ENCODE assay signal across 8 cellular contexts in the genomic region with DNA sequence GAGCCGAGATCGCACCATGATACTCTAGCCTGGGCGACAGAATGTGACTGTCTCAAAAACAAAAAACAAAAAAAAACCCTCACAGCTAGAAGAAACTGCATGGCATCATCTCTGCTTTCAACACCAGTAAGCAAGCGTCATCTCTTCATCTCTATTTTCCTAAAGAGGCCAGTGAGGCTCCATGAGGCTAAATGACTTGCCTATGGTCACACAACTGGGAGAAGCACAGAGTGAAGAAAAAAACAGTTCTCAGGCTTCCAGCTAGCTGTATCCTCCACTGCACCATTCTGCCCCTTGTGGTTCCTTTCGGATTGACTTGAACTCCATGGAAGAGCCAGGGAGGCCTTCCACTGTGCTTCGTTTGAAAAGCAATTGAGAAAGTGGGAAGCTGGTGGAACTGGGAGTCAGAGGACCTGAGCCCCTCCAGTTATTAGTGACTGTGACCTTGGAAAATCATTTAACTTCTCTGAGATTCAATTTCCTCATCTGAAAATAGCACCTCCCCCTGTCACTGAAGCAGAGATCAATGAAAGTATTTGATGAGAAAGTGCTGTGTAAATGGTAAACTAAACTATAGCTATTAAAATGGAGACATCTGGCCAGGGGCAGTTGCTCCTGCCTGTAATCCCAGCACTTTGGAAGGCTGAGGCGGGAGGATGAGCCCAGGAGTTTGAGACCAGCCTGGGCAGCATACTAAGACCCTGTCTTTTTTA. TPM values are rescaled to one million over a fixed set of nuclear protein-coding genes. Genes with fewer than 3 reads are reported as not detected.
DNase-seq lines count a peak whose midpoint lies in the region; ATAC-seq and TF ChIP-seq lines count a peak whose summit lies in the region.

No MANE protein-coding gene starts in this region.

- no peaks in the 10 kb centered on the region for H3F3A ChIP-seq in Loucy (ENCODE audit: low read depth)
- H3F3A ChIP-seq in SU-DHL-6 (ENCODE audit: insufficient read depth) = peaks cover 70% of the 10 kb centered on the region

- intact Hi-C loops in naive thymus-derived CD4-positive, alpha-beta T cell (cut with micrococcal nuclease) = no loop called here

- H3K9ac ChIP-seq in Loucy (ENCODE audit: low read depth, low read length, poor library complexity, severe bottlenecking) = no peak overlapping the region
- H3K9ac ChIP-seq in SU-DHL-6 (ENCODE audit: low read length) = peak overlapping the region; percentile 42

- H3K36me3 Mint-ChIP-seq in naive thymus-derived CD4-positive, alpha-beta T cell = peaks cover 0 to 5% (median 0%) of the 10 kb centered on the region in 5 donors

- H3K79me2 ChIP-seq in Loucy (ENCODE audit: insufficient read depth, low read length) (no peaks in the 10 kb centered on the region), SU-DHL-6 (ENCODE audit: insufficient read depth, low read length) (no peaks in the 10 kb centered on the region)

- peaks cover 18% of the 10 kb centered on the region for H3K4me1 ChIP-seq in Loucy (ENCODE audit: insufficient read depth, low read length, poor library complexity, severe bottlenecking)
- peaks cover 33 to 47% of the 10 kb centered on the region in 2 donors for H3K4me1 ChIP-seq in naive thymus-derived CD4-positive, alpha-beta T cell (ENCODE audit: control insufficient read depth in 2 of 2, insufficient read depth in 2 of 2, low read length in 2 of 2)

- peaks cover 42 to 77% (median 56%) of the 10 kb centered on the region in 7 donors for H3K4me1 Mint-ChIP-seq in naive thymus-derived CD4-positive, alpha-beta T cell

- DNase-seq in NCI-H1436 (lab: John Stamatoyannopoulos, UW) (peak; percentile 51), NCI-H1436 treated with DMSO at 0.1 percent for 48 hours (lab: John Stamatoyannopoulos, UW) (no peak), fibroblast of gingiva (ENCODE audit: low read depth) (peak; percentile 59), T1000 (lab: John Stamatoyannopoulos, UW) (no peak)
- peak in 1 of 9 donors; percentile 34 for DNase-seq in naive thymus-derived CD4-positive, alpha-beta T cell

- CTCF ChIA-PET in naive thymus-derived CD4-positive, alpha-beta T cell (lab: Charles Lee) = interaction anchor here (1.5 kb wide), 1 partner anchor 8 kb away, joined by 3 read pairs; no protein-coding TSS in a partner anchor

- peak; percentile 50 for TF ChIP-seq CTCF in Loucy (conservative IDR thresholded peaks at IDR 0.05; ENCODE audit: low read length)
- TF ChIP-seq CTCF in SU-DHL-6 (IDR thresholded peaks at IDR 0.05; ENCODE audit: insufficient read depth, low read length, poor library complexity, severe bottlenecking) = peak; percentile 62

- H3K27ac Mint-ChIP-seq in naive thymus-derived CD4-positive, alpha-beta T cell = peak overlapping the region in 7 of 9 donors; percentile 10 to 78 (median 50)

- no peaks in the 10 kb centered on the region for H3K9me3 ChIP-seq in Loucy (ENCODE audit: insufficient read depth, low read depth, low read length)
- no peaks in the 10 kb centered on the region for H3K9me3 ChIP-seq in SU-DHL-6 (ENCODE audit: insufficient read depth, low read length)
- no peaks in the 10 kb centered on the region for H3K9me3 ChIP-seq in naive thymus-derived CD4-positive, alpha-beta T cell (ENCODE audit: control insufficient read depth in 2 of 3, low read length in 3 of 3)

- H2AFZ ChIP-seq in Loucy (ENCODE audit: low read length) (no peak overlapping the region), SU-DHL-6 (ENCODE audit: low read depth, low read length, severe bottlenecking) (peak overlapping the region; percentile 10)

- H3K9me3 Mint-ChIP-seq in naive thymus-derived CD4-positive, alpha-beta T cell = no peaks in the 10 kb centered on the region

- no peaks in the 10 kb centered on the region for H3K9me2 ChIP-seq in Loucy (replicated peaks; ENCODE audit: low read depth, low read length)
- no peaks in the 10 kb centered on the region for H3K9me2 ChIP-seq in SU-DHL-6 (replicated peaks; ENCODE audit: insufficient read depth, low read length)

- no peaks in the 10 kb centered on the region for H4K20me1 ChIP-seq in Loucy (ENCODE audit: insufficient read depth, low read length, poor library complexity, severe bottlenecking)
- H4K20me1 ChIP-seq in SU-DHL-6 (ENCODE audit: low read depth, low read length) = no peaks in the 10 kb centered on the region

- no peak for ATAC-seq in naive thymus-derived CD4-positive, alpha-beta T cell
- ATAC-seq in HG02763 (IDR thresholded peaks at IDR 0.05; ENCODE audit: unreplicated experiment) = no peak

- H3K27me3 Mint-ChIP-seq in naive thymus-derived CD4-positive, alpha-beta T cell = no peaks in the 10 kb centered on the region

- POLR2A ChIA-PET in naive thymus-derived CD4-positive, alpha-beta T cell (lab: Charles Lee) = interaction anchor here (1.3 to 2.8 kb wide), 5 partner anchors 8 to 45 kb away, joined by 3 to 16 read pairs (median 4); partner anchors contain the start of genes DENND4A and RAB11A

- no peak overlapping the region for H3K4me3 ChIP-seq in Loucy (ENCODE audit: low read length, poor library complexity, severe bottlenecking)
- peak overlapping the region; percentile 12 for H3K4me3 ChIP-seq in SU-DHL-6 (ENCODE audit: insufficient read depth, low read length, poor library complexity, severe bottlenecking)
- no peak overlapping the region for H3K4me3 ChIP-seq in naive thymus-derived CD4-positive, alpha-beta T cell (ENCODE audit: low read length)

- H3K27me3 ChIP-seq in Loucy (ENCODE audit: insufficient read depth, low read length, poor library complexity, severe bottlenecking) = no peaks in the 10 kb centered on the region
- no peaks in the 10 kb centered on the region for H3K27me3 ChIP-seq in SU-DHL-6 (ENCODE audit: low read length)
- no peaks in the 10 kb centered on the region for H3K27me3 ChIP-seq in naive thymus-derived CD4-positive, alpha-beta T cell (ENCODE audit: control insufficient read depth in 2 of 2, insufficient read depth in 2 of 2, low read length in 2 of 2)

- no peak overlapping the region for H3K4me3 Mint-ChIP-seq in naive thymus-derived CD4-positive, alpha-beta T cell

- no peaks in the 10 kb centered on the region for H3K36me3 ChIP-seq in Loucy (ENCODE audit: insufficient read depth, low read length)
- H3K36me3 ChIP-seq in SU-DHL-6 (ENCODE audit: low read length) = no peaks in the 10 kb centered on the region
- no peaks in the 10 kb centered on the region for H3K36me3 ChIP-seq in naive thymus-derived CD4-positive, alpha-beta T cell (ENCODE audit: control insufficient read depth in 2 of 3, insufficient read depth in 3 of 3, low read length in 3 of 3)

- H3K4me2 ChIP-seq in Loucy (ENCODE audit: low read depth, low read length, poor library complexity, severe bottlenecking) = no peak overlapping the region
- peak overlapping the region; percentile 69 for H3K4me2 ChIP-seq in SU-DHL-6 (ENCODE audit: low read depth, low read length, poor library complexity, severe bottlenecking)

- peak overlapping the region; percentile 82 for H3K27ac ChIP-seq in SU-DHL-6 (ENCODE audit: low read depth, low read length)
- H3K27ac ChIP-seq in naive thymus-derived CD4-positive, alpha-beta T cell (ENCODE audit: low read depth, low read length) = no peak overlapping the region

RNA-seq across cellular contexts. Expression of gene DENND4A, which starts 32.1 kb away (rescaled TPM):
- total RNA-seq in naive thymus-derived CD4-positive, alpha-beta T cell = 10 to 100 TPM; 40.0 to 67.9 (median 64.6) TPM
- polyA plus RNA-seq in naive thymus-derived CD4-positive, alpha-beta T cell = 10 to 100 TPM; 14.1 to 14.9 TPM

RNA-seq across cellular contexts. Expression of gene RAB11A, which starts 45.1 kb away (rescaled TPM):
- 100 to 1,000 TPM in 2 of 5 experiments, 10 to 100 TPM in 3; 80.9 to 201 (median 88.7) TPM for total RNA-seq in naive thymus-derived CD4-positive, alpha-beta T cell
- polyA plus RNA-seq in naive thymus-derived CD4-positive, alpha-beta T cell = 100 to 1,000 TPM; 213 to 224 TPM

Comparison
In these comparisons a context has a peak if more than half of its experiments do, and no peak if none do; other contexts are left out.
1. DNase-seq: peak in NCI-H1436 (single experiment) and fibroblast of gingiva (single experiment); none in NCI-H1436 treated with DMSO at 0.1 percent for 48 hours (single experiment) and T1000 (single experiment).